Comparison of ENCODE assay signal across 8 cellular contexts in genomic region chr12:54191550-54192022, GRCh38. TPM values are rescaled to one million over a fixed set of nuclear protein-coding genes. Genes with fewer than 3 reads are reported as not detected.
DNase-seq lines count a peak whose midpoint lies in the region; ATAC-seq and TF ChIP-seq lines count a peak whose summit lies in the region.

No MANE protein-coding gene starts in this region.

- 0% methylated on average over 14 of the region's 14 CpGs for WGBS in upper lobe of left lung, 2 donors

- H3K9me3 ChIP-seq in upper lobe of left lung, result no peaks in the 10 kb centered on the region

- peak; percentile 89 for TF ChIP-seq CTCF in AG09319 (IDR thresholded peaks at IDR 0.05; ENCODE audit: low read depth, low read length)
- peak; percentile 57 to 81 (median 69) for TF ChIP-seq CTCF in upper lobe of left lung (IDR thresholded peaks at IDR 0.05)

- H3K27me3 ChIP-seq in upper lobe of left lung, result peaks cover 0 to 8% (median 2%) of the 10 kb centered on the region in 4 donors

- peak; percentile 77 to 87 for ATAC-seq in upper lobe of left lung (ENCODE audit: low FRiP score in 2 of 2)

- peaks cover 0 to 3% (median 0%) of the 10 kb centered on the region in 4 donors for H3K36me3 ChIP-seq in upper lobe of left lung

- peaks cover 10 to 25% (median 13%) of the 10 kb centered on the region in 4 donors for H3K4me1 ChIP-seq in upper lobe of left lung

- no peak overlapping the region for H3K27ac ChIP-seq in upper lobe of left lung

- intact Hi-C loops in head of caudate nucleus (cut with DNase I), result loop anchor here (2.0 kb wide), 1 partner anchor 185 kb away; no protein-coding TSS in a partner anchor

- DNase-seq in AG09319 (ENCODE audit: extremely low read depth, low read depth) (peak; percentile 49), GM19238 (ENCODE audit: insufficient read length, low spot score) (peak; percentile 73), NCI-H1092 treated with DMSO at 0.1 percent for 48 hours (lab: John Stamatoyannopoulos, UW) (peak; percentile 92), SKM-1 (lab: John Stamatoyannopoulos, UW; ENCODE audit: unreplicated experiment) (peak; percentile 16), head of caudate nucleus (peak; percentile 69 to 92 (median 82)), pons (ENCODE audit: low spot score) (peak; percentile 78), upper lobe of left lung (peak in 1 of 2 donors; percentile 84)
- DNase-seq in activated naive CD4-positive, alpha-beta T cell treated with anti-CD3 and anti-CD28 coated beads, Interleukin-2, amount 50 U/mL, for 16 hours, result peak; percentile 79

- no peak for TF ChIP-seq POLR2A in upper lobe of left lung (IDR thresholded peaks at IDR 0.05)

- H3K4me3 ChIP-seq in upper lobe of left lung, result no peak overlapping the region

- TF ChIP-seq EP300 in upper lobe of left lung (IDR thresholded peaks at IDR 0.05), result no peak

RNA-seq across cellular contexts. Expression of gene SMUG1, which starts 2.8 kb away (rescaled TPM):
- total RNA-seq in upper lobe of left lung, result 10 to 100 TPM; 19.8 to 54.5 (median 28.6) TPM
